ENCODE assay signal across 9 cellular contexts in genomic region chr10:3936422-3937040, GRCh38.
A peak's percentile ranks its signal among the peaks of the same experiment; 100 is the strongest.
DNase-seq lines count a peak whose midpoint lies in the region; ATAC-seq and TF ChIP-seq lines count a peak whose summit lies in the region.
"Had no signal": no experiment of that assay in that cellular context is flagged by ENCODE, and none has a peak within 500 bp of the region (broad histone marks: within the 10 kb centered on the region; RNA-seq: fewer than 3 reads in every experiment).

No MANE protein-coding gene starts in this region.

- peaks cover 2% of the 10 kb centered on the region for H3K36me3 Mint-ChIP-seq in activated T-cell treated with anti-CD3 and anti-CD28 coated beads, Interleukin-2, amount 50 U/mL, for 24 hours (ENCODE audit: low read depth)

- H3K9me3 ChIP-seq in body of pancreas (no peaks in the 10 kb centered on the region), mucosa of stomach (ENCODE audit: control insufficient read depth, low read length) (no peaks in the 10 kb centered on the region), suprapubic skin (no peaks in the 10 kb centered on the region), adrenal gland (replicated peaks in 1 of 3) (no peaks in the 10 kb centered on the region)

- intact Hi-C loops in body of pancreas (cut with DNase I), result no loop called here
- intact Hi-C loops in adrenal gland (cut with DNase I), result no loop called here

- no peaks in the 10 kb centered on the region for H3K36me3 ChIP-seq in body of pancreas (replicated peaks in 1 of 2; ENCODE audit: insufficient read depth in 1 of 2, low read depth in 2 of 2)
- no peaks in the 10 kb centered on the region for H3K36me3 ChIP-seq in mucosa of stomach (ENCODE audit: control insufficient read depth, insufficient read depth, low read length)
- no peaks in the 10 kb centered on the region for H3K36me3 ChIP-seq in suprapubic skin
- no peaks in the 10 kb centered on the region for H3K36me3 ChIP-seq in adrenal gland (replicated peaks in 1 of 2)

- no peak overlapping the region for H3K4me3 ChIP-seq in body of pancreas
- peak overlapping the region; percentile 58 for H3K4me3 ChIP-seq in mucosa of stomach (ENCODE audit: low read length)
- no peak overlapping the region for H3K4me3 ChIP-seq in suprapubic skin
- H3K4me3 ChIP-seq in adrenal gland, result no peak overlapping the region

- H3K4me1 Mint-ChIP-seq in activated T-cell treated with anti-CD3 and anti-CD28 coated beads, Interleukin-2, amount 50 U/mL, for 24 hours (ENCODE audit: low read depth), result peaks cover 54% of the 10 kb centered on the region

- no peaks in the 10 kb centered on the region for H3K27me3 Mint-ChIP-seq in activated T-cell treated with anti-CD3 and anti-CD28 coated beads, Interleukin-2, amount 50 U/mL, for 24 hours

- H3K4me3 Mint-ChIP-seq in activated T-cell treated with anti-CD3 and anti-CD28 coated beads, Interleukin-2, amount 50 U/mL, for 24 hours, result no peak overlapping the region

- TF ChIP-seq CTCF in body of pancreas (IDR thresholded peaks at IDR 0.05) (no peak), suprapubic skin (IDR thresholded peaks at IDR 0.05) (no peak), adrenal gland (IDR thresholded peaks at IDR 0.05) (no peak)

- 90 to 93% methylated on average over 6 to 7 of the region's 7 CpGs for WGBS in body of pancreas, 2 donors
- 76% methylated on average over 6 of the region's 7 CpGs for WGBS in suprapubic skin
- WGBS in adrenal gland, 4 donors, result 81 to 93% (median 88%) methylated on average over 7 of the region's 7 CpGs

- no peak for DNase-seq in activated T-cell treated with anti-CD3 and anti-CD28 coated beads, Interleukin-2, amount 50 U/mL, for 24 hours
- DNase-seq in activated T-cell treated with anti-CD3 and anti-CD28 coated beads, Interleukin-2, amount 50 U/mL, for 1 hour, result no peak
- DNase-seq in body of pancreas (no peak), suprapubic skin (ENCODE audit: low spot score in 2 of 2) (no peak), adrenal gland (no peak), ACHN (no peak), NCI-H1048 (lab: John Stamatoyannopoulos, UW) (no peak)
- DNase-seq: NCI-H1694 treated with DMSO at 0.1 percent for 48 hours had no signal

- peak overlapping the region; percentile 13 for H3K9ac ChIP-seq in mucosa of stomach (ENCODE audit: low read length)

- TF ChIP-seq POLR2A in body of pancreas (IDR thresholded peaks at IDR 0.05) (no peak), suprapubic skin (IDR thresholded peaks at IDR 0.05) (no peak), adrenal gland (IDR thresholded peaks at IDR 0.05) (no peak)

- H3K9me3 Mint-ChIP-seq in activated T-cell treated with anti-CD3 and anti-CD28 coated beads, Interleukin-2, amount 50 U/mL, for 24 hours, result peaks cover 14% of the 10 kb centered on the region

- H3K27ac ChIP-seq in body of pancreas (peak overlapping the region; percentile 73 to 78 (median 78)), suprapubic skin (peak overlapping the region; percentile 83), adrenal gland (peak overlapping the region in 1 of 5 donors; percentile 13)

- no peaks in the 10 kb centered on the region for H3K27me3 ChIP-seq in body of pancreas
- no peaks in the 10 kb centered on the region for H3K27me3 ChIP-seq in mucosa of stomach (ENCODE audit: control insufficient read depth, insufficient read depth, low read length)
- no peaks in the 10 kb centered on the region for H3K27me3 ChIP-seq in suprapubic skin
- H3K27me3 ChIP-seq in adrenal gland, result no peaks in the 10 kb centered on the region

- TF ChIP-seq EP300 in suprapubic skin (IDR thresholded peaks at IDR 0.05), result no peak

- in situ Hi-C loops in ACHN (cut with HindIII; ENCODE audit: low pct_ligation_motif_present, low pct_unique_long_range_greater_than_20kb, low sequenced_read_pairs), result no loop called here

- H3K4me1 ChIP-seq in body of pancreas, result peaks cover 18% of the 10 kb centered on the region
- H3K4me1 ChIP-seq in mucosa of stomach (ENCODE audit: control insufficient read depth, insufficient read depth, low read length), result peaks cover 12% of the 10 kb centered on the region
- H3K4me1 ChIP-seq in suprapubic skin, result peaks cover 22% of the 10 kb centered on the region
- H3K4me1 ChIP-seq in adrenal gland (replicated peaks in 1 of 2), result no peaks in the 10 kb centered on the region

- ATAC-seq in body of pancreas, result no peak

- H3K27ac Mint-ChIP-seq in activated T-cell treated with anti-CD3 and anti-CD28 coated beads, Interleukin-2, amount 50 U/mL, for 24 hours, result peak overlapping the region; percentile 56
